In the genomic region with DNA sequence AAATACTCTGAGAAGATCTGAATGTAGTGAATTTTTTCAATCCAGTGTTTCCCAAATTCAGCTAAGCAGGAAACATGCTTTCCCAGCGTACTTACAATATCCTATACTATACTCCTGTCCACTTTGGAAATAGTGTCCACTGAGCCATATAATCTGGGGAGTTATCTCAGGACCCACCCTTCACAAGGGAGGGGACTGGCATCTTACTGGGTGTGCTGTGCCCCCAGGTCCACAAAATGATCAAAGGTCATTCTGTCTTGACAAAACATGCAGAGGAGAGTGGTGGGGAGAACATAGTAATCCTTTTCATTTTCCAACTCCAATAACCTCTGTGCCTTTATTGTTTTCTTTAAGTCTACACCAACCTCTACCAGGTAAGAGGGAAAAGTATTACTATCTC, we compare ENCODE assay signal across 16 cellular contexts.
"Had no signal": no experiment of that assay in that cellular context is flagged by ENCODE, and none has a peak within 500 bp of the region (broad histone marks: within the 10 kb centered on the region; RNA-seq: fewer than 3 reads in every experiment).

No MANE protein-coding gene starts in this region.

- DNase-seq: activated CD4-positive, alpha-beta memory T cell treated with anti-CD3 and anti-CD28 coated beads, Interleukin-2, amount 10 ng/mL, durations not matched to agents 7 days and 5 days; activated CD4-positive, alpha-beta T cell treated with anti-CD3 and anti-CD28 coated beads for 4 hours; activated effector memory CD4-positive, alpha-beta T cell treated with Interleukin-2 at 50 U/mL for 16 hours; activated naive CD4-positive, alpha-beta T cell treated with anti-CD3 and anti-CD28 coated beads, Interleukin-2, amount 50 U/mL, for 16 hours; activated T-cell treated with anti-CD3 and anti-CD28 coated beads, Interleukin-2, amount 50 U/mL, for 4 hours; caudate nucleus; esophagus squamous epithelium; immature natural killer cell; stimulated activated CD4-positive, alpha-beta T cell treated with anti-CD3 and anti-CD28 coated beads, Interleukin-12 subunit alpha, Interleukin-12 subunit beta, amount 100 ng/mL, for 4 hours; stimulated activated CD4-positive, alpha-beta T cell treated with anti-CD3 and anti-CD28 coated beads, Interleukin-2, amount 100 ng/mL, for 24 hours; substantia nigra; T-helper 2 cell had no signal

- H3K36me3 Mint-ChIP-seq: immature natural killer cell had no signal

- H3K27ac Mint-ChIP-seq: activated CD4-positive, alpha-beta memory T cell treated with anti-CD3 and anti-CD28 coated beads, Interleukin-2, amount 10 ng/mL, durations not matched to agents 7 days and 5 days; immature natural killer cell; natural killer cell treated with Interleukin-12 subunit alpha and Interleukin-12 subunit beta and Interleukin-15 and Interleukin-18, amount 100 ng/mL, for 72 hours; progenitor cell of endocrine pancreas; WTC11 had no signal

- H3K27me3 Mint-ChIP-seq: progenitor cell of endocrine pancreas had no signal

- H3K4me1 Mint-ChIP-seq: activated CD4-positive, alpha-beta memory T cell treated with anti-CD3 and anti-CD28 coated beads, Interleukin-2, amount 10 ng/mL, durations not matched to agents 7 days and 5 days; immature natural killer cell had no signal

- ATAC-seq: activated T-cell treated with anti-CD3 and anti-CD28 coated beads, Interleukin-2, amount 50 U/mL, for 4 hours; natural killer cell treated with Interleukin-12 subunit alpha and Interleukin-12 subunit beta and Interleukin-15 and Interleukin-18, amount 100 ng/mL, for 72 hours had no signal

- H3K36me3 ChIP-seq: esophagus squamous epithelium had no signal

- H3K27me3 ChIP-seq: esophagus squamous epithelium had no signal

- H3K4me3 Mint-ChIP-seq: activated CD4-positive, alpha-beta memory T cell treated with anti-CD3 and anti-CD28 coated beads, Interleukin-2, amount 10 ng/mL, durations not matched to agents 7 days and 5 days; activated T-cell treated with anti-CD3 and anti-CD28 coated beads, Interleukin-2, amount 50 U/mL, for 4 hours; immature natural killer cell; natural killer cell treated with Interleukin-12 subunit alpha and Interleukin-12 subunit beta and Interleukin-15 and Interleukin-18, amount 100 ng/mL, for 72 hours; type B pancreatic cell; WTC11 had no signal

- H3K4me3 ChIP-seq: esophagus squamous epithelium had no signal
